Comparison of ENCODE assay signal across 8 cellular contexts in genomic region chr17:39926135-39926587, GRCh38. TPM values are rescaled to one million over a fixed set of nuclear protein-coding genes. Genes with fewer than 3 reads are reported as not detected.
A peak's percentile ranks its signal among the peaks of the same experiment; 100 is the strongest.
DNase-seq lines count a peak whose midpoint lies in the region; FAIRE-seq and TF ChIP-seq lines count a peak whose summit lies in the region.

No MANE protein-coding gene starts in this region.

- H3K4me3 ChIP-seq in keratinocyte (ENCODE audit: control insufficient read depth in 2 of 3, extremely low read depth in 1 of 3, insufficient read depth in 2 of 3, low read depth in 1 of 3, low read length in 3 of 3): peak overlapping the region; percentile 74 to 78 (median 74)
- H3K4me3 ChIP-seq in stomach smooth muscle (ENCODE audit: low read length in 2 of 2): peak overlapping the region; percentile 22 to 89

- FAIRE-seq in keratinocyte (lab: Jason Lieb, UNC) (no peak), H54 (lab: Jason Lieb, UNC) (no peak)

- no peak for TF ChIP-seq POLR2A in H54 (IDR thresholded peaks at IDR 0.05; ENCODE audit: low read depth, low read length)

- POLR2A ChIA-PET in activated CD4-positive, alpha-beta T cell treated with anti-CD3 and anti-CD28 coated beads, Interleukin-2, amount 10 ng/mL, durations not matched to agents 7 days and 5 days (lab: Charles Lee): interaction anchor here (0.8 kb wide), 1 partner anchor 55 kb away, joined by 3 read pairs; the partner anchor contains the start of gene PSMD3
- POLR2A ChIA-PET in activated CD4-positive, alpha-beta memory T cell treated with anti-CD3 and anti-CD28 coated beads, Interleukin-2, amount 10 ng/mL, durations not matched to agents 7 days and 5 days (lab: Charles Lee): interaction anchor here (0.5 to 3.5 kb wide), 26 partner anchors 8 to 204 kb away, joined by 3 to 26 read pairs (median 4); partner anchors contain the start of genes GSDMB, MED24, MIEN1 and PSMD3

- H3K27me3 ChIP-seq in keratinocyte (ENCODE audit: control insufficient read depth, extremely low read depth, insufficient read depth, low read length): no peaks in the 10 kb centered on the region
- no peaks in the 10 kb centered on the region for H3K27me3 ChIP-seq in stomach smooth muscle (ENCODE audit: control insufficient read depth in 1 of 2, insufficient read depth in 2 of 2, low read length in 2 of 2)

- TF ChIP-seq CTCF in keratinocyte (optimal IDR thresholded peaks at IDR 0.05 in 1 of 3, IDR thresholded peaks at IDR 0.05 in 1 of 3, conservative IDR thresholded peaks at IDR 0.05 in 1 of 3; ENCODE audit: extremely low read depth in 1 of 3, insufficient read depth in 2 of 3, low read length in 3 of 3): no peak

- CTCF ChIA-PET in activated CD4-positive, alpha-beta T cell treated with anti-CD3 and anti-CD28 coated beads, Interleukin-2, amount 10 ng/mL, durations not matched to agents 7 days and 5 days (lab: Charles Lee): interaction anchor here (0.5 to 2.7 kb wide), 8 partner anchors 11 to 307 kb away, joined by 3 to 7 read pairs (median 4); no protein-coding TSS in a partner anchor
- CTCF ChIA-PET in activated CD4-positive, alpha-beta memory T cell treated with anti-CD3 and anti-CD28 coated beads, Interleukin-2, amount 10 ng/mL, durations not matched to agents 7 days and 5 days (lab: Charles Lee): interaction anchor here (0.6 to 2.3 kb wide), 6 partner anchors 14 to 303 kb away, joined by 3 to 12 read pairs (median 4); partner anchors contain the start of gene PSMD3

- H3K4me2 ChIP-seq in keratinocyte (ENCODE audit: control insufficient read depth, extremely low read depth, insufficient read depth, low read depth, low read length): peak overlapping the region; percentile 67

- peaks cover 6% of the 10 kb centered on the region for H3K9me1 ChIP-seq in keratinocyte (ENCODE audit: control insufficient read depth, extremely low read depth, insufficient read depth, low read length)

- no peak for DNase-seq in activated CD4-positive, alpha-beta T cell treated with anti-CD3 and anti-CD28 coated beads, Interleukin-2, amount 10 ng/mL, durations not matched to agents 7 days and 5 days
- no peak for DNase-seq in activated CD4-positive, alpha-beta T cell treated with anti-CD3 and anti-CD28 coated beads, Interleukin-2, amount 50 U/mL, for 48 hours
- no peak for DNase-seq in activated CD4-positive, alpha-beta memory T cell treated with anti-CD3 and anti-CD28 coated beads, Interleukin-2, amount 10 ng/mL, durations not matched to agents 7 days and 5 days
- DNase-seq in keratinocyte (ENCODE audit: low read depth, low spot score): no peak
- no peak for DNase-seq in NCI-H146 (lab: John Stamatoyannopoulos, UW)
- DNase-seq in stimulated activated CD4-positive, alpha-beta T cell treated with anti-CD3 and anti-CD28 coated beads, Interleukin-1b, Interleukin-23, amount 100 ng/mL, for 48 hours: no peak
- no peak for DNase-seq in H54 (ENCODE audit: insufficient read length, low spot score)

- no peaks in the 10 kb centered on the region for H3K27me3 Mint-ChIP-seq in activated CD4-positive, alpha-beta T cell treated with anti-CD3 and anti-CD28 coated beads, Interleukin-2, amount 10 ng/mL, durations not matched to agents 7 days and 5 days
- H3K27me3 Mint-ChIP-seq in activated CD4-positive, alpha-beta memory T cell treated with anti-CD3 and anti-CD28 coated beads, Interleukin-2, amount 10 ng/mL, durations not matched to agents 7 days and 5 days: no peaks in the 10 kb centered on the region

- peaks cover 18 to 19% of the 10 kb centered on the region in 2 experiments for H3K36me3 ChIP-seq in keratinocyte (ENCODE audit: control insufficient read depth in 2 of 2, extremely low read depth in 1 of 2, insufficient read depth in 2 of 2, low read length in 2 of 2)
- peaks cover 19 to 23% of the 10 kb centered on the region in 2 donors for H3K36me3 ChIP-seq in stomach smooth muscle (ENCODE audit: control insufficient read depth in 2 of 2, insufficient read depth in 2 of 2, low read length in 2 of 2)

- dilution Hi-C loops in keratinocyte (cut with MboI; ENCODE audit: extremely low pct_ligation_motif_present, low sequenced_read_pairs): no loop called here

- H3K9me3 Mint-ChIP-seq in activated CD4-positive, alpha-beta T cell treated with anti-CD3 and anti-CD28 coated beads, Interleukin-2, amount 10 ng/mL, durations not matched to agents 7 days and 5 days: no peaks in the 10 kb centered on the region
- H3K9me3 Mint-ChIP-seq in activated CD4-positive, alpha-beta memory T cell treated with anti-CD3 and anti-CD28 coated beads, Interleukin-2, amount 10 ng/mL, durations not matched to agents 7 days and 5 days: no peaks in the 10 kb centered on the region

- peaks cover 4% of the 10 kb centered on the region for H4K20me1 ChIP-seq in keratinocyte (ENCODE audit: control insufficient read depth, extremely low read depth, insufficient read depth, low read length)

- H2AFZ ChIP-seq in keratinocyte (ENCODE audit: control insufficient read depth, low read length): no peak overlapping the region

- peaks cover 23% of the 10 kb centered on the region for H3K79me2 ChIP-seq in keratinocyte (ENCODE audit: control insufficient read depth, insufficient read depth, low read length)

- H3K27ac Mint-ChIP-seq in activated CD4-positive, alpha-beta T cell treated with anti-CD3 and anti-CD28 coated beads, Interleukin-2, amount 10 ng/mL, durations not matched to agents 7 days and 5 days: peak overlapping the region; percentile 97
- H3K27ac Mint-ChIP-seq in activated CD4-positive, alpha-beta memory T cell treated with anti-CD3 and anti-CD28 coated beads, Interleukin-2, amount 10 ng/mL, durations not matched to agents 7 days and 5 days: peak overlapping the region; percentile 95

- H3K9me3 ChIP-seq in keratinocyte (ENCODE audit: control insufficient read depth, low read depth, low read length) (no peaks in the 10 kb centered on the region), stomach smooth muscle (ENCODE audit: control insufficient read depth in 2 of 2, low read length in 2 of 2) (no peaks in the 10 kb centered on the region)

- H3K4me1 ChIP-seq in keratinocyte (ENCODE audit: control insufficient read depth, extremely low read depth, insufficient read depth, low read length) (peaks cover 40% of the 10 kb centered on the region), stomach smooth muscle (ENCODE audit: control insufficient read depth, insufficient read depth, low read length) (peaks cover 43% of the 10 kb centered on the region)

- peaks cover 42% of the 10 kb centered on the region for H3K36me3 Mint-ChIP-seq in activated CD4-positive, alpha-beta T cell treated with anti-CD3 and anti-CD28 coated beads, Interleukin-2, amount 10 ng/mL, durations not matched to agents 7 days and 5 days (ENCODE audit: low read depth)
- peaks cover 41% of the 10 kb centered on the region for H3K36me3 Mint-ChIP-seq in activated CD4-positive, alpha-beta memory T cell treated with anti-CD3 and anti-CD28 coated beads, Interleukin-2, amount 10 ng/mL, durations not matched to agents 7 days and 5 days (ENCODE audit: low read depth)

- peak overlapping the region; percentile 78 for H3K9ac ChIP-seq in keratinocyte (ENCODE audit: control insufficient read depth, extremely low read depth, insufficient read depth, low read length)
- peak overlapping the region; percentile 66 to 94 for H3K9ac ChIP-seq in stomach smooth muscle (ENCODE audit: low read length in 2 of 2)

- H3K27ac ChIP-seq in keratinocyte (ENCODE audit: control insufficient read depth, insufficient read depth, low read length) (no peak overlapping the region), stomach smooth muscle (ENCODE audit: low read length) (no peak overlapping the region)

- peak overlapping the region; percentile 84 for H3K4me3 Mint-ChIP-seq in activated CD4-positive, alpha-beta T cell treated with anti-CD3 and anti-CD28 coated beads, Interleukin-2, amount 10 ng/mL, durations not matched to agents 7 days and 5 days
- peak overlapping the region; percentile 83 for H3K4me3 Mint-ChIP-seq in activated CD4-positive, alpha-beta memory T cell treated with anti-CD3 and anti-CD28 coated beads, Interleukin-2, amount 10 ng/mL, durations not matched to agents 7 days and 5 days

- H3K4me1 Mint-ChIP-seq in activated CD4-positive, alpha-beta T cell treated with anti-CD3 and anti-CD28 coated beads, Interleukin-2, amount 10 ng/mL, durations not matched to agents 7 days and 5 days: peaks cover 65% of the 10 kb centered on the region
- peaks cover 74% of the 10 kb centered on the region for H3K4me1 Mint-ChIP-seq in activated CD4-positive, alpha-beta memory T cell treated with anti-CD3 and anti-CD28 coated beads, Interleukin-2, amount 10 ng/mL, durations not matched to agents 7 days and 5 days

RNA-seq across cellular contexts. Expression of gene ORMDL3, which starts 1.2 kb away (rescaled TPM):
- 100 to 1,000 TPM; 152 TPM for total RNA-seq in activated CD4-positive, alpha-beta T cell treated with anti-CD3 and anti-CD28 coated beads, Interleukin-2, amount 10 ng/mL, durations not matched to agents 7 days and 5 days
- 100 to 1,000 TPM; 104 to 111 TPM for total RNA-seq in activated CD4-positive, alpha-beta memory T cell treated with anti-CD3 and anti-CD28 coated beads, Interleukin-2, amount 10 ng/mL, durations not matched to agents 7 days and 5 days
- 22.0 to 91.4 TPM (median 36.3 TPM) in 3 replicates for polyA plus RNA-seq in keratinocyte
- 12.5 TPM for polyA plus RNA-seq in keratinocyte (2011; ENCODE audit: low read depth)
- polyA plus RNA-seq in keratinocyte (2011; cell fraction: cytosol; rRNA removed): 46.4 and 47.5 TPM in 2 replicates
- polyA plus RNA-seq in keratinocyte (2011; cell fraction: nucleus; rRNA removed): 88.7 and 121 TPM in 2 replicates
- 28.0 and 49.1 TPM in 2 replicates for polyA plus RNA-seq in keratinocyte (2012; ENCODE audit: low replicate concordance)
- 71.6 to 156 TPM (median 154 TPM) in 3 replicates for polyA minus RNA-seq in keratinocyte
- 37.6 TPM for polyA minus RNA-seq in keratinocyte (2011; cell fraction: cytosol; rRNA and poly(A)+ RNA removed)
- polyA minus RNA-seq in keratinocyte (2011; cell fraction: nucleus; rRNA and poly(A)+ RNA removed): 27.5 and 51.5 TPM in 2 replicates

RNA-seq across cellular contexts. Expression of gene LRRC3C, which starts 1.4 kb away (rescaled TPM):
- total RNA-seq in activated CD4-positive, alpha-beta T cell treated with anti-CD3 and anti-CD28 coated beads, Interleukin-2, amount 10 ng/mL, durations not matched to agents 7 days and 5 days: not detected
- total RNA-seq in activated CD4-positive, alpha-beta memory T cell treated with anti-CD3 and anti-CD28 coated beads, Interleukin-2, amount 10 ng/mL, durations not matched to agents 7 days and 5 days: not detected
- polyA plus RNA-seq in keratinocyte: not detected in 3 replicates
- not detected for polyA plus RNA-seq in keratinocyte (2011; ENCODE audit: low read depth)
- polyA plus RNA-seq in keratinocyte (2011; cell fraction: cytosol; rRNA removed): not detected in 2 replicates
- polyA plus RNA-seq in keratinocyte (2011; cell fraction: nucleus; rRNA removed): not detected in 2 replicates
- polyA plus RNA-seq in keratinocyte (2012; ENCODE audit: low replicate concordance): not detected in 2 replicates
- polyA minus RNA-seq in keratinocyte: not detected in 3 replicates
- polyA minus RNA-seq in keratinocyte (2011; cell fraction: cytosol; rRNA and poly(A)+ RNA removed): not detected
- not detected in 2 replicates for polyA minus RNA-seq in keratinocyte (2011; cell fraction: nucleus; rRNA and poly(A)+ RNA removed)

RNA-seq across cellular contexts. Expression of gene GSDMB, which starts 7.7 kb away (rescaled TPM):
- 10 to 100 TPM; 55.4 to 63.1 TPM for total RNA-seq in activated CD4-positive, alpha-beta T cell treated with anti-CD3 and anti-CD28 coated beads, Interleukin-2, amount 10 ng/mL, durations not matched to agents 7 days and 5 days
- 10 to 100 TPM; 41.2 to 41.4 TPM for total RNA-seq in activated CD4-positive, alpha-beta memory T cell treated with anti-CD3 and anti-CD28 coated beads, Interleukin-2, amount 10 ng/mL, durations not matched to agents 7 days and 5 days
- polyA plus RNA-seq in keratinocyte: 2.3 to 10.5 TPM (median 7.1 TPM) in 3 replicates
- polyA plus RNA-seq in keratinocyte (2011; ENCODE audit: low read depth): 39.5 TPM
- polyA plus RNA-seq in keratinocyte (2011; cell fraction: cytosol; rRNA removed): 0.64 and 1.1 TPM in 2 replicates
- 48.0 and 59.3 TPM in 2 replicates for polyA plus RNA-seq in keratinocyte (2011; cell fraction: nucleus; rRNA removed)
- polyA plus RNA-seq in keratinocyte (2012; ENCODE audit: low replicate concordance): 2.0 and 17.2 TPM in 2 replicates
- 0.30 to 8.0 TPM (median 6.1 TPM) in 3 replicates for polyA minus RNA-seq in keratinocyte
- polyA minus RNA-seq in keratinocyte (2011; cell fraction: cytosol; rRNA and poly(A)+ RNA removed): not detected
- 7.0 and 14.3 TPM in 2 replicates for polyA minus RNA-seq in keratinocyte (2011; cell fraction: nucleus; rRNA and poly(A)+ RNA removed)

RNA-seq across cellular contexts. Expression of gene GSDMA, which starts 36.6 kb away (rescaled TPM):
- 1 to 10 TPM in 1 of 2 experiments, under 1 TPM in 1; 0.89 to 1.5 TPM for total RNA-seq in activated CD4-positive, alpha-beta T cell treated with anti-CD3 and anti-CD28 coated beads, Interleukin-2, amount 10 ng/mL, durations not matched to agents 7 days and 5 days
- under 1 TPM; 0.33 to 0.78 TPM for total RNA-seq in activated CD4-positive, alpha-beta memory T cell treated with anti-CD3 and anti-CD28 coated beads, Interleukin-2, amount 10 ng/mL, durations not matched to agents 7 days and 5 days
- 5.0 to 9.8 TPM (median 8.5 TPM) in 3 replicates for polyA plus RNA-seq in keratinocyte
- polyA plus RNA-seq in keratinocyte (2011; ENCODE audit: low read depth): 82.1 TPM
- polyA plus RNA-seq in keratinocyte (2011; cell fraction: cytosol; rRNA removed): 4.2 and 4.8 TPM in 2 replicates
- 6.4 and 7.4 TPM in 2 replicates for polyA plus RNA-seq in keratinocyte (2011; cell fraction: nucleus; rRNA removed)
- 6.5 and 78.8 TPM in 2 replicates for polyA plus RNA-seq in keratinocyte (2012; ENCODE audit: low replicate concordance)
- polyA minus RNA-seq in keratinocyte: 10.6 to 15.5 TPM (median 12.3 TPM) in 3 replicates
- 2.9 TPM for polyA minus RNA-seq in keratinocyte (2011; cell fraction: cytosol; rRNA and poly(A)+ RNA removed)
- polyA minus RNA-seq in keratinocyte (2011; cell fraction: nucleus; rRNA and poly(A)+ RNA removed): 4.3 and 6.3 TPM in 2 replicates

RNA-seq across cellular contexts. Expression of gene PSMD3, which starts 54.4 kb away (rescaled TPM):
- 10 to 100 TPM; 88.4 to 94.9 TPM for total RNA-seq in activated CD4-positive, alpha-beta T cell treated with anti-CD3 and anti-CD28 coated beads, Interleukin-2, amount 10 ng/mL, durations not matched to agents 7 days and 5 days
- total RNA-seq in activated CD4-positive, alpha-beta memory T cell treated with anti-CD3 and anti-CD28 coated beads, Interleukin-2, amount 10 ng/mL, durations not matched to agents 7 days and 5 days: 10 to 100 TPM; 90.3 to 92.2 TPM
- polyA plus RNA-seq in keratinocyte: 97.1 to 169 TPM (median 108 TPM) in 3 replicates
- 105 TPM for polyA plus RNA-seq in keratinocyte (2011; ENCODE audit: low read depth)
- 108 and 128 TPM in 2 replicates for polyA plus RNA-seq in keratinocyte (2011; cell fraction: cytosol; rRNA removed)
- polyA plus RNA-seq in keratinocyte (2011; cell fraction: nucleus; rRNA removed): 162 and 174 TPM in 2 replicates
- polyA plus RNA-seq in keratinocyte (2012; ENCODE audit: low replicate concordance): 129 and 159 TPM in 2 replicates
- 114 to 244 TPM (median 137 TPM) in 3 replicates for polyA minus RNA-seq in keratinocyte
- 90.9 TPM for polyA minus RNA-seq in keratinocyte (2011; cell fraction: cytosol; rRNA and poly(A)+ RNA removed)
- 61.0 and 68.6 TPM in 2 replicates for polyA minus RNA-seq in keratinocyte (2011; cell fraction: nucleus; rRNA and poly(A)+ RNA removed)
